In the genomic region with DNA sequence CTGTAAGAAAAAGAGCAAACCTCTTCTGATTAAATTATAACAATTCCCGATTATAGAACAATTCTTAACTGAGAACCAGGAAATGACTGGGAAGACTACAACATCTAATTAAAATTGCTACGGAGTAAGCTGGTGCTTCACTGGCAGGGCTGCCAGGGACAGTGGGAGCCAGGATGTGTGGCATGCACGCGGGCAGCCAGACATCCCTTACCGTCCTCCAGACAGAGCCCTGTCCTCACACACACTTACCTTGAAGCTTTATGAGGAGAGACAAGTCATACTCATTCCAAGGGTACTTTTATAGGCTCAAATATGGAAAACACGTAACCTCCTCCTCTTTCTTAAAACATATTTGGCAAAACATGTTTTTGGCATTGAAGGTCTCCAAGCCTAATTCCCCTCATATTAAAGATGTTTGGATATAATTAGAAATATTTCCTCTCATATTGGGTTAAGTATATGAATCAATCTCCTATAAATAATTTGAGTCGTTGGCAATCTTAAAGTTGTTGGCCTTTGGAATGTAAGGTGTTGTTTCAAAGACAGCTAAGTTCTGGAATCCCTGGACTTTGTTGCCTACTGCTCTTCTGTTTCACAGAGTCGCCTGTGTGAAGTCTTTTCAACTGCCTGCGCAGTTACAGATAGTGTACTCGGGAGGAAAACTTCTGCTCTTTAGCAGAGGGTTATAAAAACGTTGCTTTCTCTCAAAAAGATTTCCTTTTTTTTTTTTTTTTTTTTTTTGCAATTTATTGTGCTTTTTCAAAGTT, we compare ENCODE assay signal across 6 cellular contexts. TPM values are rescaled to one million over a fixed set of nuclear protein-coding genes. Genes with fewer than 3 reads are reported as not detected.
"Had no signal": no experiment of that assay in that cellular context is flagged by ENCODE, and none has a peak within 500 bp of the region (broad histone marks: within the 10 kb centered on the region; RNA-seq: fewer than 3 reads in every experiment).

A gene (minus strand): TSS at position 272 of the 767 bp plus-strand sequence. CDS start 1,900 bp downstream, outside the sequence.

- H3K4me3 ChIP-seq: GM23248 had no signal

- H3K27ac Mint-ChIP-seq: H9 had no signal

- H2AFZ ChIP-seq: GM23248 had no signal

- H3K9ac ChIP-seq: GM23248 had no signal

- H3K4me3 Mint-ChIP-seq: H9 had no signal

- H3K27ac ChIP-seq: GM23248 had no signal

- DNase-seq: GM23248, H9, HCEC 1CT, IMR-90 had no signal

RNA-seq across cellular contexts. Expression of the gene that starts here (rescaled TPM):
- total RNA-seq: H1, H9, HT-29, IMR-90 had no signal
